8 cellular contexts compared by ENCODE assay signal in genomic region chr12:57837779-57838562, GRCh38. TPM values are rescaled to one million over a fixed set of nuclear protein-coding genes. Genes with fewer than 3 reads are reported as not detected.
A peak's percentile ranks its signal among the peaks of the same experiment; 100 is the strongest.
DNase-seq lines count a peak whose midpoint lies in the region; ATAC-seq and TF ChIP-seq lines count a peak whose summit lies in the region.

No MANE protein-coding gene starts in this region.

- peak overlapping the region in 10 of 11 experiments; percentile 19 to 71 (median 54); a peak in 17 of 22 replicates for H3K27ac ChIP-seq in BLaER1 treated with 17β-estradiol and CSF1 and Interleukin-3, amounts not matched to agents 10 nM and 100 nM
- peak overlapping the region; percentile 28 for H3K27ac ChIP-seq in fibroblast of lung (ENCODE audit: insufficient read depth, low read length)
- H3K27ac ChIP-seq in rectal smooth muscle tissue (ENCODE audit: low read depth, low read length), result peak overlapping the region; percentile 32

- peaks cover 0 to 13% (median 0%) of the 10 kb centered on the region in 11 experiments; a peak in 4 of 22 replicates for H3K36me3 ChIP-seq in BLaER1 treated with 17β-estradiol and CSF1 and Interleukin-3, amounts not matched to agents 10 nM and 100 nM
- H3K36me3 ChIP-seq in fibroblast of lung (ENCODE audit: control insufficient read depth, insufficient read depth, low read length) (no peaks in the 10 kb centered on the region), rectal smooth muscle tissue (ENCODE audit: control insufficient read depth, insufficient read depth, low read length) (peaks cover 2% of the 10 kb centered on the region)

- peak; percentile 33 for ATAC-seq in HG02759 (IDR thresholded peaks at IDR 0.05; ENCODE audit: unreplicated experiment)
- no peak for ATAC-seq in GM21381 (IDR thresholded peaks at IDR 0.05; ENCODE audit: unreplicated experiment)

- H3K27me3 ChIP-seq in BLaER1 treated with 17β-estradiol and CSF1 and Interleukin-3, amounts not matched to agents 10 nM and 100 nM, result no peaks in the 10 kb centered on the region
- no peaks in the 10 kb centered on the region for H3K27me3 ChIP-seq in fibroblast of lung (ENCODE audit: control insufficient read depth, insufficient read depth, low read length)
- no peaks in the 10 kb centered on the region for H3K27me3 ChIP-seq in rectal smooth muscle tissue (ENCODE audit: control insufficient read depth, insufficient read depth, low read length)

- in situ Hi-C loops in GM13976 (cut with MboI; ENCODE audit: low sequenced_read_pairs, unreplicated experiment), result no loop called here

- no peaks in the 10 kb centered on the region for H3K9me3 ChIP-seq in BLaER1 treated with 17β-estradiol and CSF1 and Interleukin-3, amounts not matched to agents 10 nM and 100 nM (replicated peaks in 1 of 11)
- H3K9me3 ChIP-seq in fibroblast of lung (ENCODE audit: control insufficient read depth, insufficient read depth, low read depth, low read length), result no peaks in the 10 kb centered on the region

- H2AFZ ChIP-seq in fibroblast of lung (ENCODE audit: low read length), result no peak overlapping the region

- H3K4me2 ChIP-seq in BLaER1 treated with 17β-estradiol and CSF1 and Interleukin-3, amounts not matched to agents 10 nM and 100 nM, result peak overlapping the region; percentile 82 to 99 (median 95)
- peak overlapping the region; percentile 53 for H3K4me2 ChIP-seq in fibroblast of lung (ENCODE audit: extremely low read depth, insufficient read depth, low read length)

- H3K79me2 ChIP-seq in fibroblast of lung (ENCODE audit: control insufficient read depth, insufficient read depth, low read length), result peaks cover 98% of the 10 kb centered on the region

- peaks cover 100% of the 10 kb centered on the region in 11 experiments for H4K20me1 ChIP-seq in BLaER1 treated with 17β-estradiol and CSF1 and Interleukin-3, amounts not matched to agents 10 nM and 100 nM
- peaks cover 6% of the 10 kb centered on the region for H4K20me1 ChIP-seq in fibroblast of lung (ENCODE audit: control insufficient read depth, extremely low read depth, insufficient read depth, low read length)

- H3K9ac ChIP-seq in BLaER1 treated with 17β-estradiol and CSF1 and Interleukin-3, amounts not matched to agents 10 nM and 100 nM, result peak overlapping the region; percentile 5 to 62 (median 31); a peak in 15 of 22 replicates
- H3K9ac ChIP-seq in fibroblast of lung (ENCODE audit: insufficient read depth, low read length) (no peak overlapping the region), rectal smooth muscle tissue (ENCODE audit: low read length) (no peak overlapping the region)

- H3K4me3 ChIP-seq in BLaER1 treated with 17β-estradiol and CSF1 and Interleukin-3, amounts not matched to agents 10 nM and 100 nM, result peak overlapping the region in 1 of 10 experiments; percentile 18; a peak in 2 of 20 replicates
- H3K4me3 ChIP-seq in fibroblast of lung (replicated peaks in 1 of 4; ENCODE audit: control extremely low read depth in 1 of 4, insufficient read depth in 1 of 4, low read depth in 3 of 4, low read length in 4 of 4), result peak overlapping the region in 2 of 4 experiments; percentile 2 to 14
- peak overlapping the region; percentile 40 for H3K4me3 ChIP-seq in rectal smooth muscle tissue (ENCODE audit: low read length)

- DNase-seq in UCSD-AML1 (lab: John Stamatoyannopoulos, UW; ENCODE audit: unreplicated experiment) (peak; percentile 43), fibroblast of lung (ENCODE audit: low read depth in 2 of 2) (peak; percentile 77 to 79), GM13976 (ENCODE audit: low spot score) (no peak), NCI-H2081 (lab: John Stamatoyannopoulos, UW) (no peak)

- peaks cover 99 to 100% (median 100%) of the 10 kb centered on the region in 10 experiments for H3K4me1 ChIP-seq in BLaER1 treated with 17β-estradiol and CSF1 and Interleukin-3, amounts not matched to agents 10 nM and 100 nM
- H3K4me1 ChIP-seq in fibroblast of lung (ENCODE audit: control insufficient read depth, extremely low read depth, insufficient read depth, low read length), result peaks cover 74% of the 10 kb centered on the region
- H3K4me1 ChIP-seq in rectal smooth muscle tissue (ENCODE audit: control insufficient read depth, insufficient read depth, low read length), result peaks cover 85% of the 10 kb centered on the region

- TF ChIP-seq CTCF in fibroblast of lung (conservative IDR thresholded peaks at IDR 0.05 in 1 of 2, IDR thresholded peaks at IDR 0.05 in 1 of 2; ENCODE audit: low read depth in 1 of 2, low read length in 2 of 2) (no peak), GM13976 (IDR thresholded peaks at IDR 0.05; ENCODE audit: borderline replicate concordance, control extremely low read depth, extremely low read depth, insufficient read depth, missing control alignments) (no peak)

RNA-seq across cellular contexts. Expression of gene CTDSP2, which starts 8.6 kb away (rescaled TPM):
- total RNA-seq in fibroblast of lung, result 87.8 and 92.0 TPM in 2 replicates
- 199 and 208 TPM in 2 replicates for polyA plus RNA-seq in fibroblast of lung
- 130 and 165 TPM in 2 replicates for polyA plus RNA-seq in fibroblast of lung (2012)
- polyA minus RNA-seq in fibroblast of lung (ENCODE audit: low replicate concordance), result 481 and 517 TPM in 2 replicates

RNA-seq across cellular contexts. Expression of gene AVIL, which starts 19.4 kb away (rescaled TPM):
- 2.8 and 7.1 TPM in 2 replicates for total RNA-seq in fibroblast of lung
- 1.1 and 2.2 TPM in 2 replicates for polyA plus RNA-seq in fibroblast of lung
- polyA plus RNA-seq in fibroblast of lung (2012), result 0.96 and 1.9 TPM in 2 replicates
- 2.4 TPM in 1 of 2 replicates, not detected in the other for polyA minus RNA-seq in fibroblast of lung (ENCODE audit: low replicate concordance)

RNA-seq across cellular contexts. Expression of gene TSFM, which starts 55.4 kb away (rescaled TPM):
- total RNA-seq in fibroblast of lung, result 15.5 and 20.3 TPM in 2 replicates
- 16.8 and 19.0 TPM in 2 replicates for polyA plus RNA-seq in fibroblast of lung
- 32.2 and 40.9 TPM in 2 replicates for polyA plus RNA-seq in fibroblast of lung (2012)
- polyA minus RNA-seq in fibroblast of lung (ENCODE audit: low replicate concordance), result 7.3 and 10.9 TPM in 2 replicates

Comparison
In these comparisons a context has a peak if more than half of its experiments do, and no peak if none do; other contexts are left out.
1. H3K9ac ChIP-seq: peak in BLaER1 treated with 17β-estradiol and CSF1 and Interleukin-3, amounts not matched to agents 10 nM and 100 nM (11 of 11); none in fibroblast of lung (single experiment) and rectal smooth muscle tissue (single experiment).
2. DNase-seq: peak in UCSD-AML1 (single experiment) and fibroblast of lung (2 of 2); none in GM13976 (single experiment) and NCI-H2081 (0 of 2).
3. Peak in every context shown above with its lines, with median percentiles within 50 percentile points of each other: H3K27ac ChIP-seq.